ENCODE assay signal across 26 cellular contexts in the genomic region with DNA sequence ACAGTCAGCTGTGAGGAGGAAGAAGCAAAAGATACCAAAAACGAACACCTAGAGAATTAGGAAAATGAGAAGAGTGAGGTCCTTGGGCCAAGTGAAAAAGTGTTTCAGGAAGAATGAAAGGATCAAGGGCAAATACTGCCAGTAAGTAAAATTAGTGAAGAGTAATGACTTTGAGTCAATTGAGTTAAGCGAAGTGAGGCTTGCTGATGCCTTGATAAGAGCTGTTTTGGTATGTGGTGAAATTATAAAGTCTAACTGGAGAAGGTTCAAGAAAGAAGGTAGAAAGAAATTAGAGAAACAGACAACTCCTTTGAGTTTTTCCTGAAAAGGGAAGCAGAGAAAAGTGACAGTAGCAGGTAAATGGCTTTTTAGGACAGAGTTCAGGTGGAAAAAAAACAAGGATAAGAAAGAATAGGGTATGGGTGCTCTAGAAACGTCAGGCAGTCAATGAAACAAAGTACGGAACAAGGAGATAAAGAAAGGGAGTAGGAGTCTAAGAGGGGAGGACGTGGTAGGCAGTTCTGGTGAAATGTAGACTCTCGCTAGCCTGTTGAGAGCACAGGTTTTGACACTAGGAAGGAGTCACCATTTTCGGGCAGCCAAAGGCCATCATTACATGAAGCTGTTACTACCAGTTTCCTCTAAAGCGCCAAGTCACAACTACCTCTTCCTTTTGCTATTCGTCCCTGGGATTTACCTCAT.
"Had no signal": no experiment of that assay in that cellular context is flagged by ENCODE, and none has a peak within 500 bp of the region (broad histone marks: within the 10 kb centered on the region; RNA-seq: fewer than 3 reads in every experiment).

No MANE protein-coding gene starts in this region.

- H3K27me3 Mint-ChIP-seq: dendritic cell treated with granulocyte-macrophage colony-stimulating factor and Interleukin-4, amounts not matched to agents 40 ng/mL and 50 ng/mL, for 4 days; effector memory CD8-positive, alpha-beta T cell; naive B cell had no signal

- H3K9me3 ChIP-seq: colonic mucosa, esophagus squamous epithelium, gastrocnemius medialis, heart right ventricle, left lung, lower lobe of right lung, mucosa of descending colon had no signal

- DNase-seq: colonic mucosa; cortex of kidney; effector CD8-positive, alpha-beta T cell; effector memory CD8-positive, alpha-beta T cell; endodermal cell; esophagus squamous epithelium; foreskin fibroblast; foreskin melanocyte; gastrocnemius medialis; glutamatergic neuron; head of caudate nucleus; heart right ventricle; hippocampal formation; left lung; left ventricle myocardium superior; lower lobe of right lung; mesenchymal stem cell; mucosa of descending colon; naive B cell had no signal

- H3K4me1 ChIP-seq: colonic mucosa, esophagus squamous epithelium, gastrocnemius medialis, left lung, lower lobe of right lung had no signal

- H3K27me3 ChIP-seq: colonic mucosa, esophagus squamous epithelium, gastrocnemius medialis, heart right ventricle, left lung had no signal

- H3K27ac ChIP-seq: colonic mucosa, epithelial cell of prostate, esophagus squamous epithelium, left lung, lower lobe of right lung had no signal

- H3K27ac Mint-ChIP-seq: dendritic cell treated with granulocyte-macrophage colony-stimulating factor and Interleukin-4, amounts not matched to agents 40 ng/mL and 50 ng/mL, for 4 days; effector memory CD8-positive, alpha-beta T cell; endodermal cell; mesothelial cell of epicardium had no signal

- H3K4me1 Mint-ChIP-seq: endodermal cell, mesothelial cell of epicardium, naive B cell had no signal

- ATAC-seq: effector memory CD8-positive, alpha-beta T cell; esophagus mucosa; left lung; lower lobe of right lung; mucosa of descending colon had no signal

- H3K4me3 Mint-ChIP-seq: dendritic cell treated with granulocyte-macrophage colony-stimulating factor and Interleukin-4, amounts not matched to agents 40 ng/mL and 50 ng/mL, for 4 days; effector memory CD8-positive, alpha-beta T cell; endodermal cell; mesothelial cell of epicardium; naive B cell had no signal

- H3K9me3 Mint-ChIP-seq: dendritic cell treated with granulocyte-macrophage colony-stimulating factor and Interleukin-4, amounts not matched to agents 40 ng/mL and 50 ng/mL, for 4 days; effector memory CD8-positive, alpha-beta T cell; endodermal cell; mesothelial cell of epicardium; naive B cell had no signal

- H3K36me3 ChIP-seq: colonic mucosa had no signal

- FAIRE-seq: endometrium, islet of Langerhans, keratinocyte had no signal

- H3K4me3 ChIP-seq: colonic mucosa, esophagus squamous epithelium, gastrocnemius medialis, heart right ventricle, left lung, lower lobe of right lung, mucosa of descending colon had no signal
